ENCODE assay signal across 9 cellular contexts in genomic region chr17:48429638-48430586, GRCh38. TPM values are rescaled to one million over a fixed set of nuclear protein-coding genes. Genes with fewer than 3 reads are reported as not detected.
DNase-seq lines count a peak whose midpoint lies in the region; ATAC-seq lines count a peak whose summit lies in the region.
"Had no signal": no experiment of that assay in that cellular context is flagged by ENCODE, and none has a peak within 500 bp of the region (broad histone marks: within the 10 kb centered on the region; RNA-seq: fewer than 3 reads in every experiment).

SKAP1 (minus strand) TSS chr17:48430214.

- H3K36me3 ChIP-seq in esophagus (ENCODE audit: control insufficient read depth in 2 of 2, insufficient read depth in 2 of 2, low read length in 1 of 2), result no peaks in the 10 kb centered on the region
- H3K36me3 ChIP-seq: HAP-1 had no signal

- H3K4me3 ChIP-seq in esophagus (ENCODE audit: low read depth in 1 of 2, low read length in 2 of 2), result peak within 1 kb of the TSS; percentile 34 to 50
- H3K4me3 ChIP-seq: HAP-1 had no signal

- H3K27me3 ChIP-seq in esophagus (ENCODE audit: control insufficient read depth in 1 of 2, insufficient read depth in 2 of 2, low read length in 2 of 2), result peaks cover 0 to 10% of the 10 kb centered on the region in 2 donors

- 12 to 16% methylated on average over 64 to 65 of the region's 65 CpGs for WGBS in esophagus, 2 donors

- ATAC-seq in HG02798 (IDR thresholded peaks at IDR 0.05; ENCODE audit: poor library complexity, unreplicated experiment) (peak; percentile 86), HG03571 (IDR thresholded peaks at IDR 0.05; ENCODE audit: unreplicated experiment) (no peak)

- peak within 1 kb of the TSS; percentile 43 to 61 for H3K27ac ChIP-seq in esophagus (ENCODE audit: low read depth in 2 of 2, low read length in 1 of 2)

- DNase-seq in ELF-1 (ENCODE audit: low read depth, low spot score), result peak; percentile 41
- DNase-seq in activated CD4-positive, alpha-beta T cell treated with anti-CD3 and anti-CD28 coated beads, Interleukin-2, amount 50 U/mL, for 4 hours, result peak; percentile 51 to 62
- peak; percentile 58 to 66 for DNase-seq in stimulated activated CD4-positive, alpha-beta T cell treated with anti-CD3 and anti-CD28 coated beads, Interleukin-1b, Interleukin-23, amount 100 ng/mL, for 4 hours (ENCODE audit: low read depth in 2 of 2)
- DNase-seq in NCI-H82 (lab: John Stamatoyannopoulos, UW), result no peak
- no peak for DNase-seq in epidermal melanocyte (ENCODE audit: insufficient read length, low spot score)

- no peaks in the 10 kb centered on the region for H3K9me3 ChIP-seq in esophagus (ENCODE audit: control insufficient read depth in 2 of 2, insufficient read depth in 1 of 2, low read depth in 1 of 2, low read length in 1 of 2)
- H3K9me3 ChIP-seq: HAP-1 had no signal

- H3K4me1 ChIP-seq in esophagus (ENCODE audit: control insufficient read depth in 2 of 2, insufficient read depth in 2 of 2, low read length in 1 of 2), result no peaks in the 10 kb centered on the region
- H3K4me1 ChIP-seq: HAP-1 had no signal

RNA-seq across cellular contexts. Expression of gene SKAP1, which starts in this region (rescaled TPM):
- polyA plus RNA-seq in esophagus, result 1 to 10 TPM; 1.1 to 2.6 TPM

Comparison
In these comparisons a context has a peak if more than half of its experiments do, and no peak if none do; other contexts are left out.
1. DNase-seq: peak in ELF-1 (single experiment), activated CD4-positive, alpha-beta T cell treated with anti-CD3 and anti-CD28 coated beads, Interleukin-2, amount 50 U/mL, for 4 hours (2 of 2) and stimulated activated CD4-positive, alpha-beta T cell treated with anti-CD3 and anti-CD28 coated beads, Interleukin-1b, Interleukin-23, amount 100 ng/mL, for 4 hours (2 of 2); none in NCI-H82 (single experiment) and epidermal melanocyte (single experiment).